12 cellular contexts compared by ENCODE assay signal in genomic region chr22:31179345-31179744, GRCh38. TPM values are rescaled to one million over a fixed set of nuclear protein-coding genes. Genes with fewer than 3 reads are reported as not detected.
DNase-seq lines count a peak whose midpoint lies in the region; ATAC-seq and TF ChIP-seq lines count a peak whose summit lies in the region.
"Had no signal": no experiment of that assay in that cellular context is flagged by ENCODE, and none has a peak within 500 bp of the region (broad histone marks: within the 10 kb centered on the region; RNA-seq: fewer than 3 reads in every experiment).

No MANE protein-coding gene starts in this region.

- H3K4me1 ChIP-seq in skeletal muscle tissue (ENCODE audit: control insufficient read depth in 3 of 3, insufficient read depth in 3 of 3, low read length in 3 of 3) (peaks cover 8 to 32% (median 12%) of the 10 kb centered on the region in 3 donors), aorta (ENCODE audit: control insufficient read depth in 1 of 2, insufficient read depth in 2 of 2, low read length in 2 of 2) (peaks cover 4 to 6% of the 10 kb centered on the region in 2 donors)

- peaks cover 2 to 3% (median 2%) of the 10 kb centered on the region in 3 donors for H3K36me3 ChIP-seq in skeletal muscle tissue (ENCODE audit: control insufficient read depth in 3 of 3, insufficient read depth in 3 of 3, low read length in 3 of 3)
- H3K36me3 ChIP-seq in aorta (ENCODE audit: control insufficient read depth in 1 of 2, insufficient read depth in 2 of 2, low read length in 1 of 2), result no peaks in the 10 kb centered on the region

- ATAC-seq in aorta (ENCODE audit: low FRiP score), result no peak
- ATAC-seq: effector memory CD8-positive, alpha-beta T cell had no signal

- H3K9me3 ChIP-seq in skeletal muscle tissue (ENCODE audit: control insufficient read depth in 3 of 3, low read length in 3 of 3) (no peaks in the 10 kb centered on the region), aorta (ENCODE audit: control insufficient read depth, low read length) (no peaks in the 10 kb centered on the region)

- peak; percentile 23 for DNase-seq in DMS153 (lab: John Stamatoyannopoulos, UW)
- DNase-seq in DMS153 treated with DMSO at 0.1 percent for 48 hours (lab: John Stamatoyannopoulos, UW; ENCODE audit: unreplicated experiment), result no peak
- DNase-seq in NCI-H510A treated with DMSO at 0.1 percent for 48 hours (lab: John Stamatoyannopoulos, UW), result peak; percentile 73
- DNase-seq in fibroblast of mammary gland (ENCODE audit: low read depth), result peak; percentile 32
- DNase-seq in aorta, result no peak
- DNase-seq in GM19240 (ENCODE audit: insufficient read length, low spot score), result no peak
- no peak for DNase-seq in T-helper 9 cell
- DNase-seq: activated T-cell treated with anti-CD3 and anti-CD28 coated beads for 4 hours; effector memory CD8-positive, alpha-beta T cell had no signal

- intact Hi-C loops in aorta (cut with DNase I), result no loop called here

- no peak overlapping the region for H3K4me3 ChIP-seq in fibroblast of mammary gland (ENCODE audit: control insufficient read depth, low read depth, low read length)
- H3K4me3 ChIP-seq in skeletal muscle tissue (ENCODE audit: low read length in 3 of 3), result no peak overlapping the region
- no peak overlapping the region for H3K4me3 ChIP-seq in aorta (ENCODE audit: low read length in 2 of 2)

- peak overlapping the region; percentile 30 for H3K27ac ChIP-seq in skeletal muscle tissue (ENCODE audit: low read depth, low read length)
- H3K27ac ChIP-seq in aorta (ENCODE audit: low read depth in 1 of 2, low read length in 2 of 2), result no peak overlapping the region

- no peaks in the 10 kb centered on the region for H3K27me3 ChIP-seq in skeletal muscle tissue (ENCODE audit: control insufficient read depth in 3 of 3, insufficient read depth in 3 of 3, low read length in 3 of 3)
- no peaks in the 10 kb centered on the region for H3K27me3 ChIP-seq in aorta (ENCODE audit: control insufficient read depth in 1 of 2, insufficient read depth in 2 of 2, low read length in 1 of 2)

- WGBS in aorta, 2 donors, result 20 to 28% methylated on average over 1 of the region's 1 CpG

- TF ChIP-seq CTCF in fibroblast of mammary gland (conservative IDR thresholded peaks at IDR 0.05; ENCODE audit: control insufficient read depth, insufficient read depth, low read depth, low read length), result no peak

- peak overlapping the region in 1 of 3 donors; percentile 33 for H3K9ac ChIP-seq in skeletal muscle tissue (ENCODE audit: low read depth in 1 of 3, low read length in 3 of 3)

RNA-seq across cellular contexts. Expression of gene RNF185, which starts 19.4 kb away (rescaled TPM):
- total RNA-seq in skeletal muscle tissue, result 17.2 TPM
- total RNA-seq in aorta, result 10 to 100 TPM; 42.8 to 62.5 TPM
- polyA plus RNA-seq in aorta, result 10 to 100 TPM; 26.3 to 36.1 TPM

RNA-seq across cellular contexts. Expression of gene LIMK2, which starts 32.8 kb away (rescaled TPM):
- total RNA-seq in skeletal muscle tissue, result 15.7 TPM
- total RNA-seq in aorta, result 10 to 100 TPM; 35.4 to 55.2 TPM
- polyA plus RNA-seq in aorta, result 10 to 100 TPM; 10.9 to 28.8 TPM

RNA-seq across cellular contexts. Expression of gene PLA2G3, which starts 39.0 kb away (rescaled TPM):
- not detected for total RNA-seq in skeletal muscle tissue
- not detected for total RNA-seq in aorta
- polyA plus RNA-seq in aorta, result under 1 TPM in 1 of 2 donors, not detected in 1; 0.33 TPM
- total RNA-seq: lung microvascular endothelial cell had no signal
- polyA plus RNA-seq: IgD-negative memory B cell had no signal

RNA-seq across cellular contexts. Expression of gene INPP5J, which starts 56.6 kb away (rescaled TPM):
- total RNA-seq in skeletal muscle tissue (not detected), aorta (1 to 10 TPM; 2.4 to 3.3 TPM)
- polyA plus RNA-seq in aorta, result 1 to 10 TPM; 7.6 to 8.3 TPM
- polyA plus RNA-seq: IgD-negative memory B cell had no signal

Comparison
In these comparisons a context has a peak if more than half of its experiments do, and no peak if none do; other contexts are left out.
1. DNase-seq: peak in DMS153 (single experiment), NCI-H510A treated with DMSO at 0.1 percent for 48 hours (single experiment) and fibroblast of mammary gland (single experiment); none in DMS153 treated with DMSO at 0.1 percent for 48 hours (single experiment), aorta (0 of 2), GM19240 (single experiment) and T-helper 9 cell (single experiment).